17 cellular contexts compared by ENCODE assay signal in genomic region chr16:22973451-22973991, GRCh38.
DNase-seq lines count a peak whose midpoint lies in the region; ATAC-seq, FAIRE-seq and TF ChIP-seq lines count a peak whose summit lies in the region.
"Had no signal": no experiment of that assay in that cellular context is flagged by ENCODE, and none has a peak within 500 bp of the region (broad histone marks: within the 10 kb centered on the region; RNA-seq: fewer than 3 reads in every experiment).

No MANE protein-coding gene starts in this region.

- FAIRE-seq in K562 (lab: Jason Lieb, UNC), result no peak
- FAIRE-seq: GM12878, GM18507 had no signal

- TF ChIP-seq EP300 in K562 (IDR thresholded peaks at IDR 0.05; ENCODE audit: low read length) (no peak), neural cell (conservative IDR thresholded peaks at IDR 0.05; ENCODE audit: poor library complexity, severe bottlenecking) (no peak)

- no peak for TF ChIP-seq POLR2A in K562 (conservative IDR thresholded peaks at IDR 0.05)

- no peaks in the 10 kb centered on the region for H3K9me1 ChIP-seq in K562 (ENCODE audit: control insufficient read depth, insufficient read depth, low read length)

- no peaks in the 10 kb centered on the region for H3K9me3 ChIP-seq in right atrium auricular region
- H3K9me3 ChIP-seq in K562 (replicated peaks; ENCODE audit: control insufficient read depth, insufficient read depth, low read depth, low read length), result no peaks in the 10 kb centered on the region
- no peaks in the 10 kb centered on the region for H3K9me3 ChIP-seq in neural cell (ENCODE audit: low read length)
- H3K9me3 ChIP-seq: BLaER1 treated with 17β-estradiol and CSF1 and Interleukin-3, amounts not matched to agents 10 nM and 100 nM; HAP-1 had no signal

- H4K8ac ChIP-seq in mesendoderm (ENCODE audit: low read depth, low read length), result no peak overlapping the region

- in situ Hi-C loops in K562 (cut with MboI), result no loop called here

- no peaks in the 10 kb centered on the region for H3K9me2 ChIP-seq in neural cell (ENCODE audit: insufficient read depth, low read length)

- no peak overlapping the region for H2BK120ac ChIP-seq in mesendoderm (ENCODE audit: low read depth, low read length)

- no peak overlapping the region for H2BK15ac ChIP-seq in mesendoderm (replicated peaks; ENCODE audit: low read depth)

- DNase-seq in DMS53 (lab: John Stamatoyannopoulos, UW) (peak; percentile 5), DMS53 treated with DMSO at 0.1 percent for 48 hours (lab: John Stamatoyannopoulos, UW; ENCODE audit: unreplicated experiment) (no peak), right atrium auricular region (ENCODE audit: low spot score) (peak; percentile 2), Right ventricle myocardium inferior (ENCODE audit: missing footprints) (no peak), K562 (ENCODE audit: extremely low read depth in 1 of 4, low spot score in 3 of 4) (no peak), cerebellar cortex (ENCODE audit: low spot score) (no peak), mesendoderm (no peak)
- DNase-seq: AML-193; CD4-positive, CD25-positive, alpha-beta regulatory T cell; DMS79; GM23248 had no signal

- H3K23ac ChIP-seq in mesendoderm (ENCODE audit: low read length), result no peak overlapping the region

- H2AFZ ChIP-seq in K562 (ENCODE audit: low read depth, low read length), result no peak overlapping the region
- no peak overlapping the region for H2AFZ ChIP-seq in neural cell (ENCODE audit: low read depth, low read length)
- H2AFZ ChIP-seq: GM23248 had no signal

- H3K27me3 ChIP-seq in right atrium auricular region (no peaks in the 10 kb centered on the region), K562 (ENCODE audit: control insufficient read depth in 2 of 2, insufficient read depth in 2 of 2, low read length in 2 of 2) (no peaks in the 10 kb centered on the region), neural cell (ENCODE audit: insufficient read depth, low read depth, low read length) (no peaks in the 10 kb centered on the region), mesendoderm (ENCODE audit: insufficient read depth, low read length, poor library complexity) (no peaks in the 10 kb centered on the region)
- H3K27me3 ChIP-seq: BLaER1 treated with 17β-estradiol and CSF1 and Interleukin-3, amounts not matched to agents 10 nM and 100 nM had no signal

- H3K9ac ChIP-seq in K562 (ENCODE audit: insufficient read depth in 1 of 2, low read depth in 2 of 2, low read length in 2 of 2) (no peak overlapping the region), neural cell (ENCODE audit: low read length) (no peak overlapping the region), mesendoderm (ENCODE audit: low read length) (no peak overlapping the region)
- H3K9ac ChIP-seq: BLaER1 treated with 17β-estradiol and CSF1 and Interleukin-3, amounts not matched to agents 10 nM and 100 nM; GM23248 had no signal

- CTCF ChIA-PET in K562 (lab: Yijun Ruan, JAX; ENCODE audit: low intra/inter-chr PET ratio), result no interaction called here

- intact Hi-C loops in Right ventricle myocardium inferior (cut with DNase I), result loop anchor here (5.0 kb wide), 1 partner anchor 76 kb away; no protein-coding TSS in a partner anchor
- intact Hi-C loops in K562 (cut with micrococcal nuclease), result no loop called here

- H3K4me2 ChIP-seq in K562 (ENCODE audit: insufficient read depth, low read length), result no peak overlapping the region
- no peak overlapping the region for H3K4me2 ChIP-seq in neural cell (ENCODE audit: low read length)
- H3K4me2 ChIP-seq in mesendoderm (ENCODE audit: low read length), result no peak overlapping the region
- H3K4me2 ChIP-seq: BLaER1 treated with 17β-estradiol and CSF1 and Interleukin-3, amounts not matched to agents 10 nM and 100 nM had no signal

- no peak overlapping the region for H3K56ac ChIP-seq in mesendoderm (ENCODE audit: low read length)

- no peak overlapping the region for H3K18ac ChIP-seq in mesendoderm (ENCODE audit: low read length)

- H3K4me3 ChIP-seq in right atrium auricular region (no peak overlapping the region), K562 (no peak overlapping the region), neural cell (ENCODE audit: low read length) (no peak overlapping the region), mesendoderm (ENCODE audit: low read length) (no peak overlapping the region)
- H3K4me3 ChIP-seq: BLaER1 treated with 17β-estradiol and CSF1 and Interleukin-3, amounts not matched to agents 10 nM and 100 nM; GM12878; GM23248; HAP-1 had no signal

- no peaks in the 10 kb centered on the region for H3F3A ChIP-seq in neural cell (ENCODE audit: insufficient read depth, low read length, poor library complexity, severe bottlenecking)

- H3K36me3 ChIP-seq in right atrium auricular region (no peaks in the 10 kb centered on the region), K562 (ENCODE audit: control insufficient read depth, insufficient read depth, low read length) (no peaks in the 10 kb centered on the region), neural cell (ENCODE audit: insufficient read depth, low read length) (no peaks in the 10 kb centered on the region), mesendoderm (ENCODE audit: control insufficient read depth, insufficient read depth, low read length) (no peaks in the 10 kb centered on the region)
- H3K36me3 ChIP-seq: BLaER1 treated with 17β-estradiol and CSF1 and Interleukin-3, amounts not matched to agents 10 nM and 100 nM; HAP-1 had no signal

- H3K79me1 ChIP-seq in mesendoderm (ENCODE audit: low read length), result no peaks in the 10 kb centered on the region

- H3K4me1 ChIP-seq in right atrium auricular region (peaks cover 0 to 17% of the 10 kb centered on the region in 2 donors), K562 (replicated peaks in 1 of 2; ENCODE audit: control insufficient read depth in 2 of 2, insufficient read depth in 2 of 2, low read length in 2 of 2) (no peaks in the 10 kb centered on the region), mesendoderm (ENCODE audit: control insufficient read depth, low read depth, low read length) (no peaks in the 10 kb centered on the region)
- H3K4me1 ChIP-seq: BLaER1 treated with 17β-estradiol and CSF1 and Interleukin-3, amounts not matched to agents 10 nM and 100 nM; HAP-1 had no signal

- no TSS peak for BruUV-seq in K562 (replicated peaks; lab: Mats Ljungman, UMichigan)

- TF ChIP-seq CTCF in right atrium auricular region (IDR thresholded peaks at IDR 0.05) (no peak), K562 (IDR thresholded peaks at IDR 0.05 in 2 of 3, conservative IDR thresholded peaks at IDR 0.05 in 1 of 3; ENCODE audit: insufficient read depth in 2 of 3, low read depth in 1 of 3, low read length in 3 of 3) (no peak), neural cell (IDR thresholded peaks at IDR 0.05; ENCODE audit: poor library complexity, severe bottlenecking) (peak; percentile 16)

- H3K79me2 ChIP-seq in K562 (ENCODE audit: control insufficient read depth, insufficient read depth, low read length) (no peaks in the 10 kb centered on the region), neural cell (replicated peaks; ENCODE audit: insufficient read depth, low read length) (no peaks in the 10 kb centered on the region), mesendoderm (ENCODE audit: control insufficient read depth, insufficient read depth, low read length) (no peaks in the 10 kb centered on the region)

- TF ChIP-seq RAD21 in K562 (CRISPR knock-in tag; conservative IDR thresholded peaks at IDR 0.05 in 1 of 2, IDR thresholded peaks at IDR 0.05 in 1 of 2), result no peak
- no peak for TF ChIP-seq RAD21 in neural cell (conservative IDR thresholded peaks at IDR 0.05)

- ATAC-seq in Right ventricle myocardium inferior (no peak), K562 (no peak)
- ATAC-seq: GM12878 had no signal

- H3K4ac ChIP-seq in mesendoderm (ENCODE audit: low read depth, low read length), result no peak overlapping the region

- H3K27ac ChIP-seq in right atrium auricular region (no peak overlapping the region), K562 (ENCODE audit: extremely low read depth, low read depth, low read length) (no peak overlapping the region), neural cell (ENCODE audit: low read length) (no peak overlapping the region), mesendoderm (ENCODE audit: low read depth, low read length) (no peak overlapping the region)
- H3K27ac ChIP-seq: 22Rv1; BLaER1 treated with 17β-estradiol and CSF1 and Interleukin-3, amounts not matched to agents 10 nM and 100 nM; GM23248 had no signal

- H2BK5ac ChIP-seq in mesendoderm (ENCODE audit: low read length), result no peak overlapping the region

- POLR2A ChIA-PET in K562 (lab: Yijun Ruan, JAX), result no interaction called here

- no peak overlapping the region for H2AK5ac ChIP-seq in mesendoderm (ENCODE audit: low read length)

- H4K20me1 ChIP-seq in K562 (replicated peaks; ENCODE audit: control insufficient read depth, insufficient read depth, low read length) (no peaks in the 10 kb centered on the region), neural cell (ENCODE audit: insufficient read depth) (no peaks in the 10 kb centered on the region)
- H4K20me1 ChIP-seq: BLaER1 treated with 17β-estradiol and CSF1 and Interleukin-3, amounts not matched to agents 10 nM and 100 nM had no signal

- no peak overlapping the region for H4K5ac ChIP-seq in mesendoderm (ENCODE audit: low read length)

TF ChIP-seq in K562, 482 proteins besides CTCF, POLR2A, EP300 and RAD21:
- TF ChIP-seq, protein P1, sequence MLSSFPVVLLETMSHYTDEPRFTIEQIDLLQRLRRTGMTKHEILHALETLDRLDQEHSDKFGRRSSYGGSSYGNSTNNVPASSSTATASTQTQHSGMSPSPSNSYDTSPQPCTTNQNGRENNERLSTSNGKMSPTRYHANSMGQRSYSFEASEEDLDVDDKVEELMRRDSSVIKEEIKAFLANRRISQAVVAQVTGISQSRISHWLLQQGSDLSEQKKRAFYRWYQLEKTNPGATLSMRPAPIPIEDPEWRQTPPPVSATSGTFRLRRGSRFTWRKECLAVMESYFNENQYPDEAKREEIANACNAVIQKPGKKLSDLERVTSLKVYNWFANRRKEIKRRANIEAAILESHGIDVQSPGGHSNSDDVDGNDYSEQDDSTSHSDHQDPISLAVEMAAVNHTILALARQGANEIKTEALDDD (IDR thresholded peaks at IDR 0.05), result 0 out of 2 replicates have a peak, but pooled peaks have one; percentile 34
- TF ChIP-seq CBFB (CRISPR knock-in tag; IDR thresholded peaks at IDR 0.05), result no peak

TF ChIP-seq in neural cell, 6 proteins besides CTCF, POLR2A, EP300 and RAD21 (continues in another document):
- TF ChIP-seq POLR2AphosphoS5 (IDR thresholded peaks at IDR 0.05), result no peak

Comparison
In these comparisons a context has a peak if more than half of its experiments do, and no peak if none do; other contexts are left out.
1. DNase-seq: peak in DMS53 (single experiment) and right atrium auricular region (single experiment); none in DMS53 treated with DMSO at 0.1 percent for 48 hours (single experiment), Right ventricle myocardium inferior (single experiment), K562 (0 of 4), cerebellar cortex (single experiment) and mesendoderm (single experiment).